In the genomic region with DNA sequence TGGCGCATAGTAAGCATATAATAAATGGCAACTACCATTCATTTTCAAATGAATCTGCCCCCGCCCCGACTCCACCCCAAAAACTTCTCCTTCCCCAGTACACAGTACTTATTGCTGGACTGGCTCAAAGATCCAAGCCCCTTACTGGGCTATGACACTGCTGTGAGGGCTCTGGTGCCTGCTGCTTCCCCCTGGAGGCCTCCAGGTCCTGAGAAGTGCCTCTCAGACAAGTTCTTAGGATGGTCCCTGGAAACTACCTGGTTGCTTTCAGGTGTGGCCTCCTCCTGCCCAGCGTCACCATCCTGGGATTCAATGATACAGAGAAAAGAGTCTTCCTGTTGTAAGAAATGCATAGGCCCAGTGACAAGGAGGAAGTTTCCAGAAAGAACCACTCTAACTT, we compare ENCODE assay signal across 22 cellular contexts.
DNase-seq lines count a peak whose midpoint lies in the region; ATAC-seq, FAIRE-seq and TF ChIP-seq lines count a peak whose summit lies in the region.
"Had no signal": no experiment of that assay in that cellular context is flagged by ENCODE, and none has a peak within 500 bp of the region (broad histone marks: within the 10 kb centered on the region; RNA-seq: fewer than 3 reads in every experiment).

No MANE protein-coding gene starts in this region.

- H3K4me3 Mint-ChIP-seq in H9 = 0 out of 5 replicates have a peak overlapping the region, but pooled peaks of 1 of the 2 experiments have one; percentile 15
- H3K4me3 Mint-ChIP-seq in stimulated activated memory B cell treated with anti-CD40 and anti-IgM and Interleukin-4, amounts not matched to agents 10 μg/mL and 1 μg/mL and 100 μg/mL, for 72 hours = no peak overlapping the region
- H3K4me3 Mint-ChIP-seq: CD14-positive monocyte; CD4-positive, alpha-beta T cell; CD8-positive, alpha-beta memory T cell; HFFc6 had no signal

- H4K91ac ChIP-seq in H9 (ENCODE audit: insufficient read length, low read depth, low read length) = no peak overlapping the region
- peak overlapping the region; percentile 1 for H4K91ac ChIP-seq in H1 (replicated peaks; ENCODE audit: insufficient read length, low read length)

- peak overlapping the region; percentile 56 to 79 (median 58); a peak in 4 of 7 replicates for H3K27ac Mint-ChIP-seq in H9
- H3K27ac Mint-ChIP-seq in stimulated activated memory B cell treated with anti-CD40 and anti-IgM and Interleukin-4, amounts not matched to agents 10 μg/mL and 1 μg/mL and 100 μg/mL, for 72 hours = no peak overlapping the region
- H3K27ac Mint-ChIP-seq: CD14-positive monocyte; CD4-positive, alpha-beta T cell; CD8-positive, alpha-beta memory T cell; HFFc6 had no signal

- H3K23ac ChIP-seq in H9 (ENCODE audit: insufficient read length, low read depth, low read length) = no peak overlapping the region
- H3K23ac ChIP-seq in H1 (ENCODE audit: insufficient read length) = no peak overlapping the region

- H3K14ac ChIP-seq in H9 (ENCODE audit: insufficient read depth, low read length) = no peak overlapping the region
- H3K14ac ChIP-seq in H1 (ENCODE audit: insufficient read length) = no peak overlapping the region

- WGBS in H9 (ENCODE audit: extremely low coverage, insufficient read length, low lambda C conversion rate) = no CpG with 5 or more reads among the region's 4 CpGs
- 39% methylated on average over 4 of the region's 4 CpGs; no CpG with 5 or more reads in 1 of the 2 experiments for WGBS in H1 (ENCODE audit: extremely low coverage in 1 of 2, insufficient coverage in 1 of 2, insufficient read length in 1 of 2, insufficient replicate concordance in 2 of 2, low coverage in 1 of 2, low lambda C conversion rate in 2 of 2, missing lambda C conversion rate in 1 of 2), 2 experiments

- no peak overlapping the region for H3K56ac ChIP-seq in H9 (ENCODE audit: insufficient read length, low read depth, low read length)
- H3K56ac ChIP-seq in H1 (replicated peaks; ENCODE audit: insufficient read length, low read depth, low read length) = no peak overlapping the region

- no peaks in the 10 kb centered on the region for H3K9me3 ChIP-seq in H9 (ENCODE audit: control insufficient read depth, low read depth, low read length)
- no peaks in the 10 kb centered on the region; a peak in 1 of 4 replicates for H3K9me3 ChIP-seq in H1 (ENCODE audit: insufficient read depth in 2 of 2, low read depth in 1 of 2, low read length in 1 of 2)
- H3K9me3 ChIP-seq: A549; BE2C; BLaER1 treated with 17β-estradiol and CSF1 and Interleukin-3, amounts not matched to agents 10 nM and 100 nM; HAP-1 had no signal

- DNase-seq in H9 (no peak), H1 (ENCODE audit: low read depth in 1 of 2, low spot score in 2 of 2) (no peak), iPS-NIHi7 (ENCODE audit: extremely low spot score) (peak; percentile 48), NCI-H2029 treated with DMSO at 0.1 percent for 48 hours (lab: John Stamatoyannopoulos, UW) (no peak), D721Med (ENCODE audit: insufficient read length, low spot score) (no peak)
- DNase-seq: 8988T; ACHN; AML-193; BE2C; CD4-positive, alpha-beta T cell; CD8-positive, alpha-beta memory T cell; DMS53; DMS79 treated with DMSO at 0.1 percent for 48 hours; GF-D8; HFFc6 had no signal

- no peak overlapping the region for H2BK120ac ChIP-seq in H9 (ENCODE audit: low read depth, low read length, poor library complexity, severe bottlenecking)
- no peak overlapping the region for H2BK120ac ChIP-seq in H1 (replicated peaks; ENCODE audit: low read depth, low read length)

- no peaks in the 10 kb centered on the region; the same call in 1 of the 2 replicates for H3K79me2 ChIP-seq in H9 (ENCODE audit: insufficient read depth, low read length)
- no peaks in the 10 kb centered on the region for H3K79me2 ChIP-seq in H1 (ENCODE audit: control insufficient read depth in 1 of 2, insufficient read depth in 2 of 2, low read length in 2 of 2)

- no peak overlapping the region for H4K8ac ChIP-seq in H9 (replicated peaks; ENCODE audit: insufficient read length, low read depth, low read length)
- H4K8ac ChIP-seq in H1 (ENCODE audit: extremely low read depth, insufficient read depth, low read length) = no peak overlapping the region

- H2AK5ac ChIP-seq in H9 (ENCODE audit: insufficient read length, low read length) (no peak overlapping the region), H1 (ENCODE audit: low read depth, low read length) (no peak overlapping the region)

- no peak overlapping the region for H3K4ac ChIP-seq in H9 (ENCODE audit: low read depth, low read length)
- no peak overlapping the region for H3K4ac ChIP-seq in H1 (replicated peaks; ENCODE audit: insufficient read length, low read depth, low read length)

- 0 out of 4 replicates have a peak, but pooled peaks of 1 of the 2 experiments have one; percentile 8 for TF ChIP-seq RAD21 in H1 (IDR thresholded peaks at IDR 0.05 in 1 of 2, conservative IDR thresholded peaks at IDR 0.05 in 1 of 2; ENCODE audit: low read depth in 2 of 2, low read length in 2 of 2)

- peaks cover 4% of the 10 kb centered on the region; the same call in 1 of the 2 replicates for H3K4me1 ChIP-seq in H9 (ENCODE audit: insufficient read depth, low read length)
- peaks cover 0 to 6% (median 1%) of the 10 kb centered on the region in 4 experiments; a peak in 3 of 7 replicates for H3K4me1 ChIP-seq in H1 (replicated peaks in 1 of 4; ENCODE audit: control insufficient read depth in 3 of 4, insufficient read depth in 4 of 4, low read length in 3 of 4)
- H3K4me1 ChIP-seq: A549; BE2C; BLaER1 treated with 17β-estradiol and CSF1 and Interleukin-3, amounts not matched to agents 10 nM and 100 nM; HAP-1 had no signal

- no peaks in the 10 kb centered on the region for H3K27me3 ChIP-seq in H9 (ENCODE audit: insufficient read depth, low read length)
- H3K27me3 ChIP-seq in H1 (replicated peaks in 1 of 4; ENCODE audit: control insufficient read depth in 3 of 4, extremely low read depth in 1 of 4, insufficient read depth in 3 of 4, low read length in 3 of 4) = no peaks in the 10 kb centered on the region
- H3K27me3 ChIP-seq: BE2C; BLaER1 treated with 17β-estradiol and CSF1 and Interleukin-3, amounts not matched to agents 10 nM and 100 nM had no signal

- no peaks in the 10 kb centered on the region; the same call in 1 of the 2 replicates for H3K27me3 Mint-ChIP-seq in H9 (ENCODE audit: low read depth)
- no peaks in the 10 kb centered on the region for H3K27me3 Mint-ChIP-seq in stimulated activated memory B cell treated with anti-CD40 and anti-IgM and Interleukin-4, amounts not matched to agents 10 μg/mL and 1 μg/mL and 100 μg/mL, for 72 hours
- H3K27me3 Mint-ChIP-seq: CD4-positive, alpha-beta T cell had no signal

- H3K23me2 ChIP-seq in H9 (ENCODE audit: insufficient read length, low read depth, low read length, poor library complexity, severe bottlenecking) (no peaks in the 10 kb centered on the region), H1 (ENCODE audit: low read depth, low read length) (no peaks in the 10 kb centered on the region)

- H3K36me3 ChIP-seq in H1 (ENCODE audit: control insufficient read depth in 2 of 4, insufficient read depth in 4 of 4, low read length in 3 of 4) = no peaks in the 10 kb centered on the region
- H3K36me3 ChIP-seq: BE2C; BLaER1 treated with 17β-estradiol and CSF1 and Interleukin-3, amounts not matched to agents 10 nM and 100 nM; HAP-1 had no signal

- no peaks in the 10 kb centered on the region for H4K20me1 ChIP-seq in H9 (ENCODE audit: control insufficient read depth, insufficient read depth, insufficient read length)
- H4K20me1 ChIP-seq in H1 (replicated peaks in 1 of 2; ENCODE audit: control insufficient read depth in 1 of 2, insufficient read depth in 2 of 2, low read length in 2 of 2) = no peaks in the 10 kb centered on the region
- H4K20me1 ChIP-seq: BLaER1 treated with 17β-estradiol and CSF1 and Interleukin-3, amounts not matched to agents 10 nM and 100 nM had no signal

- peak; percentile 26; the same call in 1 of the 3 replicates for TF ChIP-seq CTCF in H9 (conservative IDR thresholded peaks at IDR 0.05)
- no peak for TF ChIP-seq CTCF in H1 (IDR thresholded peaks at IDR 0.05; ENCODE audit: control extremely low read depth in 1 of 3, insufficient read depth in 1 of 3, low read depth in 1 of 3, low read length in 3 of 3)
- no peak for TF ChIP-seq CTCF in D721Med (IDR thresholded peaks at IDR 0.05; ENCODE audit: insufficient read depth, missing control alignments)

- no peak for TF ChIP-seq POLR2A in H1 (IDR thresholded peaks at IDR 0.05; ENCODE audit: control extremely low read depth in 1 of 2, low read depth in 2 of 2, low read length in 2 of 2)

- no peaks in the 10 kb centered on the region for H3K79me1 ChIP-seq in H9 (ENCODE audit: insufficient read depth, low read depth, low read length, poor library complexity, severe bottlenecking)
- H3K79me1 ChIP-seq in H1 (ENCODE audit: low read depth, low read length) = no peaks in the 10 kb centered on the region

- no peak overlapping the region for H2BK5ac ChIP-seq in H9 (ENCODE audit: insufficient read length, low read length)
- H2BK5ac ChIP-seq in H1 (ENCODE audit: low read depth, low read length) = no peak overlapping the region; the same call in 1 of the 2 replicates

- H2BK15ac ChIP-seq in H9 (ENCODE audit: low read depth, low read length) (no peak overlapping the region), H1 (ENCODE audit: low read length) (no peak overlapping the region)

- H3K36me3 Mint-ChIP-seq in H9 (ENCODE audit: insufficient read depth in 1 of 3, low read depth in 3 of 3) = peaks cover 0 to under 1% (median under 1%) of the 10 kb centered on the region in 3 experiments; a peak in 3 of 7 replicates
- H3K36me3 Mint-ChIP-seq in stimulated activated memory B cell treated with anti-CD40 and anti-IgM and Interleukin-4, amounts not matched to agents 10 μg/mL and 1 μg/mL and 100 μg/mL, for 72 hours = no peaks in the 10 kb centered on the region
- H3K36me3 Mint-ChIP-seq: CD14-positive monocyte; CD8-positive, alpha-beta memory T cell had no signal

- H3K18ac ChIP-seq in H9 (ENCODE audit: insufficient read length, low read depth, low read length) (no peak overlapping the region), H1 (ENCODE audit: extremely low read depth, low read length) (peak overlapping the region; percentile 61)

- POLR2A ChIA-PET in H1 (lab: Charles Lee; ENCODE audit: partially characterized antibody) = no interaction called here

- FAIRE-seq in H1 (lab: Jason Lieb, UNC) (no peak), D721Med (lab: Jason Lieb, UNC) (no peak)
- FAIRE-seq: A549, GM12891, GM18507 had no signal

- H3K9me3 Mint-ChIP-seq in H9 = peaks cover under 1% of the 10 kb centered on the region in 2 experiments; a peak in 4 of 5 replicates
- H3K9me3 Mint-ChIP-seq in stimulated activated memory B cell treated with anti-CD40 and anti-IgM and Interleukin-4, amounts not matched to agents 10 μg/mL and 1 μg/mL and 100 μg/mL, for 72 hours = no peaks in the 10 kb centered on the region
- H3K9me3 Mint-ChIP-seq: HFFc6 had no signal

- H2AFZ ChIP-seq in H9 (ENCODE audit: low read length) = no peak overlapping the region
- H2AFZ ChIP-seq in H1 (ENCODE audit: low read length) = no peak overlapping the region

- no peak overlapping the region; a peak in 1 of 8 replicates for H3K4me3 ChIP-seq in H1 (ENCODE audit: extremely low read depth in 1 of 4, insufficient read depth in 2 of 4, low read depth in 3 of 4, low read length in 4 of 4)
- H3K4me3 ChIP-seq: A549; BLaER1 treated with 17β-estradiol and CSF1 and Interleukin-3, amounts not matched to agents 10 nM and 100 nM; HAP-1 had no signal

- peaks cover 35 to 39% of the 10 kb centered on the region in 2 experiments for H3K4me1 Mint-ChIP-seq in H9
- no peaks in the 10 kb centered on the region for H3K4me1 Mint-ChIP-seq in stimulated activated memory B cell treated with anti-CD40 and anti-IgM and Interleukin-4, amounts not matched to agents 10 μg/mL and 1 μg/mL and 100 μg/mL, for 72 hours
- H3K4me1 Mint-ChIP-seq: CD14-positive monocyte; CD8-positive, alpha-beta memory T cell had no signal

- no peak overlapping the region for H3T11ph ChIP-seq in H9 (ENCODE audit: low read length)

- no peak overlapping the region for H3K27ac ChIP-seq in H9 (ENCODE audit: insufficient read length, low read depth, low read length)
- no peak overlapping the region for H3K27ac ChIP-seq in H1 (ENCODE audit: low read depth, low read length)
- H3K27ac ChIP-seq: A549; BLaER1 treated with 17β-estradiol and CSF1 and Interleukin-3, amounts not matched to agents 10 nM and 100 nM had no signal

- H4K5ac ChIP-seq in H9 (ENCODE audit: insufficient read length, low read depth, low read length) = no peak overlapping the region
- no peak overlapping the region for H4K5ac ChIP-seq in H1 (ENCODE audit: insufficient read length, low read depth, low read length)

- no peak for TF ChIP-seq EP300 in H1 (IDR thresholded peaks at IDR 0.05; ENCODE audit: borderline replicate concordance in 1 of 2, low read depth in 2 of 2, low read length in 2 of 2)

- H3K4me2 ChIP-seq in H9 (ENCODE audit: insufficient read depth, insufficient read length, low read length) (no peak overlapping the region), H1 (ENCODE audit: insufficient read depth in 1 of 2, low read depth in 2 of 2, low read length in 2 of 2) (no peak overlapping the region)
- H3K4me2 ChIP-seq: A549; BLaER1 treated with 17β-estradiol and CSF1 and Interleukin-3, amounts not matched to agents 10 nM and 100 nM had no signal

- no peak for ATAC-seq in stimulated activated memory B cell treated with anti-CD40 and anti-IgM and Interleukin-4, amounts not matched to agents 10 μg/mL and 1 μg/mL and 100 μg/mL, for 72 hours
- ATAC-seq: A549 had no signal

- H2BK12ac ChIP-seq in H9 (ENCODE audit: insufficient read length, low read depth, low read length) (no peak overlapping the region), H1 (ENCODE audit: low read depth, low read length) (0 out of 2 replicates have a peak overlapping the region, but pooled peaks have one; percentile 32)

- CTCF ChIA-PET in H1 (lab: Charles Lee; ENCODE audit: partially characterized antibody) = no interaction called here

- no peak overlapping the region for H2BK20ac ChIP-seq in H9 (ENCODE audit: low read depth, low read length, poor library complexity, severe bottlenecking)
- H2BK20ac ChIP-seq in H1 (ENCODE audit: low read length) = peak overlapping the region; percentile 84; the same call in 1 of the 2 replicates

- H3K9ac ChIP-seq in H9 (ENCODE audit: extremely low read depth, insufficient read length, low read length) (no peak overlapping the region), H1 (replicated peaks in 1 of 4; ENCODE audit: extremely low read depth in 1 of 4, low read depth in 3 of 4, low read length in 3 of 4) (no peak overlapping the region)
- H3K9ac ChIP-seq: BLaER1 treated with 17β-estradiol and CSF1 and Interleukin-3, amounts not matched to agents 10 nM and 100 nM had no signal
